Comparison of ENCODE assay signal across 8 cellular contexts in the genomic region with DNA sequence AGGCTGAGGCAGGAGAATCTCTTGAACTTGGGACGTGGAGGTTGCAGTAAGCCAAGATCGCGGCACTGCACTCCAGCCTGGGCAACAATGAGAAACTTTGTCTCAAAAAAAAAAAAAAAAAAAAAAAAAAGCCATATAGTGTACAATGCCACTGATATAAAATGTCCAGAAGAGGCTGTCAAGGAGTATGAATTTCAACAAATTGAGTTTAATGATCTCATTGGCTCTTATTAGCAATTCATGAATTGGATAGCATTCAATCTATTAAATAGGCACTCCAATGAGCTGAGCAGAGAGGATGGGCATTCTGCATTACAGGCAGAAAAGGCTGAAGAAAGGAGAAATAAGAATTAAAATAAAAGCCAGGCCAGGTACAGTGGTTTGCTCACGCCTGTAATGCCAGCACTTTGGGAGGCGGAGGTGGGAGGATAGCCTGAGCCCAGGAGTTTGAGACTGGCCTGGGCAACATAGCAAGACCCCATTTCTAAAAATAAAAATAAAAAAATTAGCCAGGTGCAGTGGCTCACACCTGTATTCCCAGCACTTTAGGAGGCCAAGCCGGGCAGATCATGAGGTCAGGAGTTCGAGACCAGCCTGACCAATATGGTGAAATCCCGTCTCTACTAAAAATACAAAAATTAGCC. TPM values are rescaled to one million over a fixed set of nuclear protein-coding genes. Genes with fewer than 3 reads are reported as not detected.
DNase-seq lines count a peak whose midpoint lies in the region; ATAC-seq and TF ChIP-seq lines count a peak whose summit lies in the region.

No MANE protein-coding gene starts in this region.

- H3K27ac ChIP-seq in WERI-Rb-1 (peak overlapping the region; percentile 82), skin epidermis (peak overlapping the region in 18 of 21 experiments; percentile 49 to 87 (median 72))

- H3K27me3 ChIP-seq in H7 (ENCODE audit: control insufficient read depth, insufficient read depth, low read length) (no peaks in the 10 kb centered on the region), WERI-Rb-1 (ENCODE audit: insufficient read depth, low read depth, severe bottlenecking) (no peaks in the 10 kb centered on the region)

- peaks cover 1% of the 10 kb centered on the region for H3K4me1 Mint-ChIP-seq in glutamatergic neuron (ENCODE audit: low read depth, unreplicated experiment)

- H3K27ac Mint-ChIP-seq in glutamatergic neuron (ENCODE audit: unreplicated experiment) = peak overlapping the region; percentile 66

- H3K9me3 Mint-ChIP-seq in glutamatergic neuron (ENCODE audit: unreplicated experiment) = peaks cover 6% of the 10 kb centered on the region

- no peaks in the 10 kb centered on the region for H3K36me3 Mint-ChIP-seq in glutamatergic neuron (ENCODE audit: unreplicated experiment)

- TF ChIP-seq CTCF in WERI-Rb-1 (IDR thresholded peaks at IDR 0.05; ENCODE audit: low read depth, low read length) (no peak), glutamatergic neuron (IDR thresholded peaks at IDR 0.05; ENCODE audit: partially characterized antibody, unreplicated experiment) (no peak)

- H3K9me3 ChIP-seq in WERI-Rb-1 (ENCODE audit: severe bottlenecking) = no peaks in the 10 kb centered on the region

- DNase-seq in H7 (peak; percentile 13), WERI-Rb-1 (no peak), glutamatergic neuron (no peak), GDM1 (lab: John Stamatoyannopoulos, UW) (no peak), NCI-H748 treated with DMSO at 0.1 percent for 48 hours (lab: John Stamatoyannopoulos, UW) (no peak), SIG-M5 (lab: John Stamatoyannopoulos, UW) (no peak)

- no peak for ATAC-seq in HG03571 (IDR thresholded peaks at IDR 0.05; ENCODE audit: unreplicated experiment)

- no peaks in the 10 kb centered on the region for H3K36me3 ChIP-seq in H7 (replicated peaks; ENCODE audit: control insufficient read depth, insufficient read depth, low read length)
- peaks cover 6% of the 10 kb centered on the region for H3K36me3 ChIP-seq in WERI-Rb-1

- no peak overlapping the region for H3K4me3 ChIP-seq in H7 (ENCODE audit: insufficient read depth, low read depth, low read length)
- H3K4me3 ChIP-seq in WERI-Rb-1 (ENCODE audit: low read depth, low read length) = peak overlapping the region; percentile 51
- peak overlapping the region in 5 of 7 experiments; percentile 18 to 99 (median 23) for H3K4me3 ChIP-seq in skin epidermis

- no peak overlapping the region for H3K4me3 Mint-ChIP-seq in glutamatergic neuron (ENCODE audit: unreplicated experiment)

- peaks cover under 1% of the 10 kb centered on the region for H3K27me3 Mint-ChIP-seq in glutamatergic neuron (ENCODE audit: unreplicated experiment)

RNA-seq across cellular contexts. Expression of a gene that starts 0.8 kb away (rescaled TPM):
- 204 and 229 TPM in 2 replicates for total RNA-seq in H7 (2014; rRNA removed; shearing (Covaris generic))
- 45.8 TPM for total RNA-seq in glutamatergic neuron (ENCODE audit: unreplicated experiment)

RNA-seq across cellular contexts. Expression of a gene that starts 18.4 kb away (rescaled TPM):
- 29.4 and 39.9 TPM in 2 replicates for total RNA-seq in H7 (2014; rRNA removed; shearing (Covaris generic))
- total RNA-seq in glutamatergic neuron (ENCODE audit: unreplicated experiment) = 3.8 TPM

RNA-seq across cellular contexts. Expression of a gene that starts 30.1 kb away (rescaled TPM):
- 176 and 179 TPM in 2 replicates for total RNA-seq in H7 (2014; rRNA removed; shearing (Covaris generic))
- total RNA-seq in glutamatergic neuron (ENCODE audit: unreplicated experiment) = 91.5 TPM
